In genomic region chr14:30657606-30658163, GRCh38 we compare ENCODE assay signal across 1 cellular context.
TF ChIP-seq lines count a peak whose summit lies in the region.

No MANE protein-coding gene starts in this region.

TF ChIP-seq in HCT116, 20 proteins besides CTCF, POLR2A, EP300 and RAD21 (continued from another document):
- TF ChIP-seq ZBTB33 (IDR thresholded peaks at IDR 0.05; ENCODE audit: extremely low read depth, insufficient replicate concordance, low read length), result no peak
- TF ChIP-seq SRF (IDR thresholded peaks at IDR 0.05; ENCODE audit: low read depth), result no peak
- no peak for TF ChIP-seq FOSL1 (IDR thresholded peaks at IDR 0.05; ENCODE audit: low read depth)
- TF ChIP-seq POLR2AphosphoS5 (IDR thresholded peaks at IDR 0.05; ENCODE audit: low read depth, low read length), result no peak
- TF ChIP-seq ATF3 (IDR thresholded peaks at IDR 0.05), result no peak
- no peak for TF ChIP-seq CEBPB (IDR thresholded peaks at IDR 0.05; ENCODE audit: low read depth)
- TF ChIP-seq MAX (IDR thresholded peaks at IDR 0.05), result no peak
- TF ChIP-seq ZFX (IDR thresholded peaks at IDR 0.05), result no peak
